In genomic region chr7:114921636-114922150, GRCh38 we compare ENCODE assay signal across 8 cellular contexts. TPM values are rescaled to one million over a fixed set of nuclear protein-coding genes. Genes with fewer than 3 reads are reported as not detected.
A peak's percentile ranks its signal among the peaks of the same experiment; 100 is the strongest.
DNase-seq lines count a peak whose midpoint lies in the region; ATAC-seq and TF ChIP-seq lines count a peak whose summit lies in the region.

MDFIC (plus strand) TSS chr7:114922094; CDS start chr7:114923034, 940 bp downstream.

- peak within 1 kb of the TSS; percentile 87 for H3K9ac ChIP-seq in endocrine pancreas (ENCODE audit: control insufficient read depth, insufficient read depth, low read length)

- H3K9me3 Mint-ChIP-seq in type B pancreatic cell: no peaks in the 10 kb centered on the region

- peak within 1 kb of the TSS; percentile 92 for H3K4me3 Mint-ChIP-seq in type B pancreatic cell

- H3K4me3 ChIP-seq in HEK293 (ENCODE audit: low read depth, low read length) (peak within 1 kb of the TSS; percentile 87), WI38 (ENCODE audit: low read depth, low read length) (peak within 1 kb of the TSS; percentile 81), endocrine pancreas (ENCODE audit: control insufficient read depth, insufficient read depth, low read length) (peak within 1 kb of the TSS; percentile 90), mononuclear cell (ENCODE audit: low read length) (peak within 1 kb of the TSS; percentile 85)

- peaks cover 4% of the 10 kb centered on the region; the same call in 1 of the 2 replicates for H3K4me1 ChIP-seq in HEK293 (ENCODE audit: control insufficient read depth, insufficient read depth, low read length)
- peaks cover 9% of the 10 kb centered on the region for H3K4me1 ChIP-seq in endocrine pancreas (ENCODE audit: control insufficient read depth, insufficient read depth, low read length)
- H3K4me1 ChIP-seq in mononuclear cell (ENCODE audit: insufficient read depth, low read length): peaks cover 16% of the 10 kb centered on the region

- peak within 1 kb of the TSS; percentile 75 for H3K27ac Mint-ChIP-seq in type B pancreatic cell

- ATAC-seq in HG02973 (IDR thresholded peaks at IDR 0.05; ENCODE audit: unreplicated experiment): no peak
- ATAC-seq in activated CD4-positive, CD25-positive, alpha-beta regulatory T cell treated with anti-CD3 and anti-CD28 coated beads, Interleukin-2, amount 50 U/mL, for 24 hours: no peak

- H3K27me3 ChIP-seq in endocrine pancreas (ENCODE audit: control insufficient read depth, insufficient read depth, low read length) (no peaks in the 10 kb centered on the region), mononuclear cell (ENCODE audit: insufficient read depth, low read length) (no peaks in the 10 kb centered on the region)

- DNase-seq in type B pancreatic cell (ENCODE audit: extremely low spot score, unreplicated experiment) (no peak), GM20000 (ENCODE audit: low spot score) (no peak)

- H3K4me1 Mint-ChIP-seq in type B pancreatic cell (ENCODE audit: unreplicated experiment): peaks cover 13% of the 10 kb centered on the region

- no peaks in the 10 kb centered on the region; a peak in 1 of 3 replicates for H3K36me3 ChIP-seq in HEK293 (ENCODE audit: control insufficient read depth in 2 of 2, insufficient read depth in 1 of 2, low read length in 2 of 2)
- no peaks in the 10 kb centered on the region for H3K36me3 ChIP-seq in endocrine pancreas (ENCODE audit: control insufficient read depth, insufficient read depth, low read length)

- POLR2A ChIA-PET in HEK293 (lab: Yijun Ruan, JAX): no interaction called here

- H3K9me3 ChIP-seq in HEK293 (ENCODE audit: control insufficient read depth, insufficient read depth, low read depth, low read length) (no peaks in the 10 kb centered on the region), endocrine pancreas (ENCODE audit: control insufficient read depth, low read length) (no peaks in the 10 kb centered on the region), mononuclear cell (ENCODE audit: low read depth, low read length) (no peaks in the 10 kb centered on the region)

- H3K36me3 Mint-ChIP-seq in type B pancreatic cell: peaks cover 5% of the 10 kb centered on the region

- CTCF ChIA-PET in HEK293 (lab: Yijun Ruan, JAX): no interaction called here

- no peaks in the 10 kb centered on the region for H3K27me3 Mint-ChIP-seq in type B pancreatic cell

- peak within 1 kb of the TSS; percentile 86 for H3K27ac ChIP-seq in HEK293 (ENCODE audit: extremely low read depth, low read depth, low read length)

- TF ChIP-seq CTCF in HEK293 (tag by site-specific recombination; IDR thresholded peaks at IDR 0.05) (no peak), WI38 (IDR thresholded peaks at IDR 0.05; ENCODE audit: low read depth, low read length) (no peak), type B pancreatic cell (conservative IDR thresholded peaks at IDR 0.05) (no peak), GM20000 (IDR thresholded peaks at IDR 0.05; ENCODE audit: extremely low read depth, missing control alignments) (no peak)

TF ChIP-seq in HEK293, 187 proteins besides CTCF, POLR2A, EP300 and RAD21:
- TF ChIP-seq, protein P1, sequence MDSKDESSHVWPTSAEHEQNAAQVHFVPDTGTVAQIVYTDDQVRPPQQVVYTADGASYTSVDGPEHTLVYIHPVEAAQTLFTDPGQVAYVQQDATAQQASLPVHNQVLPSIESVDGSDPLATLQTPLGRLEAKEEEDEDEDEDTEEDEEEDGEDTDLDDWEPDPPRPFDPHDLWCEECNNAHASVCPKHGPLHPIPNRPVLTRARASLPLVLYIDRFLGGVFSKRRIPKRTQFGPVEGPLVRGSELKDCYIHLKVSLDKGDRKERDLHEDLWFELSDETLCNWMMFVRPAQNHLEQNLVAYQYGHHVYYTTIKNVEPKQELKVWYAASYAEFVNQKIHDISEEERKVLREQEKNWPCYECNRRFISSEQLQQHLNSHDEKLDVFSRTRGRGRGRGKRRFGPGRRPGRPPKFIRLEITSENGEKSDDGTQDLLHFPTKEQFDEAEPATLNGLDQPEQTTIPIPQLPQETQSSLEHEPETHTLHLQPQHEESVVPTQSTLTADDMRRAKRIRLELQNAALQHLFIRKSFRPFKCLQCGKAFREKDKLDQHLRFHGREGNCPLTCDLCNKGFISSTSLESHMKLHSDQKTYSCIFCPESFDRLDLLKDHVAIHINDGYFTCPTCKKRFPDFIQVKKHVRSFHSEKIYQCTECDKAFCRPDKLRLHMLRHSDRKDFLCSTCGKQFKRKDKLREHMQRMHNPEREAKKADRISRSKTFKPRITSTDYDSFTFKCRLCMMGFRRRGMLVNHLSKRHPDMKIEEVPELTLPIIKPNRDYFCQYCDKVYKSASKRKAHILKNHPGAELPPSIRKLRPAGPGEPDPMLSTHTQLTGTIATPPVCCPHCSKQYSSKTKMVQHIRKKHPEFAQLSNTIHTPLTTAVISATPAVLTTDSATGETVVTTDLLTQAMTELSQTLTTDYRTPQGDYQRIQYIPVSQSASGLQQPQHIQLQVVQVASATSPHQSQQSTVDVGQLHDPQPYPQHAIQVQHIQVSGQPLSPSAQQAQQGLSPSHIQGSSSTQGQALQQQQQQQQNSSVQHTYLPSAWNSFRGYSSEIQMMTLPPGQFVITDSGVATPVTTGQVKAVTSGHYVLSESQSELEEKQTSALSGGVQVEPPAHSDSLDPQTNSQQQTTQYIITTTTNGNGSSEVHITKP (tag by site-specific recombination; IDR thresholded peaks at IDR 0.05): no peak
- TF ChIP-seq, protein P2, sequence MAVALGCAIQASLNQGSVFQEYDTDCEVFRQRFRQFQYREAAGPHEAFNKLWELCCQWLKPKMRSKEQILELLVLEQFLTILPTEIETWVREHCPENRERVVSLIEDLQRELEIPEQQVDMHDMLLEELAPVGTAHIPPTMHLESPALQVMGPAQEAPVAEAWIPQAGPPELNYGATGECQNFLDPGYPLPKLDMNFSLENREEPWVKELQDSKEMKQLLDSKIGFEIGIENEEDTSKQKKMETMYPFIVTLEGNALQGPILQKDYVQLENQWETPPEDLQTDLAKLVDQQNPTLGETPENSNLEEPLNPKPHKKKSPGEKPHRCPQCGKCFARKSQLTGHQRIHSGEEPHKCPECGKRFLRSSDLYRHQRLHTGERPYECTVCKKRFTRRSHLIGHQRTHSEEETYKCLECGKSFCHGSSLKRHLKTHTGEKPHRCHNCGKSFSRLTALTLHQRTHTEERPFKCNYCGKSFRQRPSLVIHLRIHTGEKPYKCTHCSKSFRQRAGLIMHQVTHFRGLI (tag by site-specific recombination; IDR thresholded peaks at IDR 0.05): no peak
- TF ChIP-seq ZNF529 (tag by site-specific recombination; IDR thresholded peaks at IDR 0.05; ENCODE audit: insufficient replicate concordance): no peak

RNA-seq across cellular contexts. Expression of gene MDFIC, which starts in this region (rescaled TPM):
- 30.5 TPM for total RNA-seq in mononuclear cell
- total RNA-seq in type B pancreatic cell (ENCODE audit: low replicate concordance): 20.2 and 20.7 TPM in 2 replicates
